In genomic region chr1:25642710-25643109, GRCh38 we compare ENCODE assay signal across 1 cellular context.
TF ChIP-seq lines count a peak whose summit lies in the region.

No MANE protein-coding gene starts in this region.

TF ChIP-seq in liver, 16 proteins besides CTCF, POLR2A, EP300 and RAD21 (continued from another document):
- TF ChIP-seq ATF3 (IDR thresholded peaks at IDR 0.05), result no peak
